ENCODE assay signal across 8 cellular contexts in the genomic region with DNA sequence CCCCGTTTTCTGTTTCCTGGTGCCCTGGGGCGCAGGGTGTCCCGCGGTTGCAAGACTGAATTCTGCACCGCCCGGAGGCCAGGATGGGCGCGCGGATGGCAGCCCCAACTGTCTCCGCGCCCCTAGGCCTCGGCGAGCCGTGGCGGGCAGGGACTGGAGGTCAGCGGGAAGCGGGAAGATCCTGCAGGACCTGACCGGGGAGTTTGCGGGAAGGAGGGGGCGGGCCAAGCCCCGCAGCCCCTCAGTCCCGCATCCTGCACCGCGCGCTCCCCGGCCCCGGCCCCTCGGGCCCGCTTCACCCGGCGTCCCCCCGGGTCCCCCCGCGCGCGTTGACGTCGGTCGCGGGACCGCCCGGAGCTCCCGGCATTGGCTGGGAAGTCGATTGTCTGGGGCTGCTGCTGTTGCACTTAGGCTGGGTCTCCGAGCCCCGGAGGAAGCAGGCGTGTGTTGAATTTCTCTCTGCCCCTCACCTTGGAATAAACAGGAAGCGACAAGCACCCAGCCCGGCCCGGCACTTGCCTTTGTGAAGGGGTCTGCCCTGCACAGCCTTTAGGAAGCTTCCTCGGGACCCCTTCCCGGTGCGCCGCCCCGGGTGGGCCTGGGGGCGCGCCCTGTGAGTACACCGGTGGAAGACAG. TPM values are rescaled to one million over a fixed set of nuclear protein-coding genes. Genes with fewer than 3 reads are reported as not detected.
DNase-seq lines count a peak whose midpoint lies in the region; ATAC-seq and TF ChIP-seq lines count a peak whose summit lies in the region.

A gene (plus strand): TSS at position 385 of the 636 bp plus-strand sequence.

- H3K27me3 ChIP-seq in PC-9 (ENCODE audit: insufficient read depth, low read depth): peaks cover 65% of the 10 kb centered on the region

- H3K4me1 ChIP-seq in PC-9 (replicated peaks; ENCODE audit: insufficient read depth): no peaks in the 10 kb centered on the region

- CTCF ChIA-PET in MCF 10A (lab: Yijun Ruan, JAX): interaction anchor here (0.6 kb wide), 1 partner anchor 313 kb away, joined by 3 read pairs; no protein-coding TSS in a partner anchor
- CTCF ChIA-PET in WTC11 (lab: Charles Lee): interaction anchor here (1.0 to 4.6 kb wide), 3 partner anchors 38 to 106 kb away, joined by 4 to 25 read pairs (median 8); no protein-coding TSS in a partner anchor
- CTCF ChIA-PET in PC-9 (lab: Charles Lee): no interaction called here

- H3F3A ChIP-seq in PC-9 (ENCODE audit: insufficient read depth, low read depth): no peaks in the 10 kb centered on the region

- H3K9me2 ChIP-seq in PC-9 (ENCODE audit: insufficient read depth): no peaks in the 10 kb centered on the region

- H3K4me3 Mint-ChIP-seq in MCF 10A (ENCODE audit: unreplicated experiment) (no peak within 1 kb of the TSS), WTC11 (peak within 1 kb of the TSS; percentile 65)
- peak within 1 kb of the TSS; percentile 80 for H3K4me3 Mint-ChIP-seq in dendritic cell treated with granulocyte-macrophage colony-stimulating factor and Interleukin-4, amounts not matched to agents 40 ng/mL and 50 ng/mL, for 4 days

- no peaks in the 10 kb centered on the region for H3K79me2 ChIP-seq in PC-9 (ENCODE audit: low read depth)

- no peak within 1 kb of the TSS for H2AFZ ChIP-seq in PC-9

- no peak within 1 kb of the TSS for H3K27ac ChIP-seq in PC-9

- no peak for TF ChIP-seq CTCF in MCF 10A (IDR thresholded peaks at IDR 0.05; ENCODE audit: unreplicated experiment)
- no peak for TF ChIP-seq CTCF in WTC11 (IDR thresholded peaks at IDR 0.05)
- TF ChIP-seq CTCF in PC-9 (conservative IDR thresholded peaks at IDR 0.05): no peak

- H3K36me3 Mint-ChIP-seq in MCF 10A (ENCODE audit: insufficient read depth, unreplicated experiment) (no peaks in the 10 kb centered on the region), WTC11 (no peaks in the 10 kb centered on the region)
- peaks cover 9% of the 10 kb centered on the region for H3K36me3 Mint-ChIP-seq in dendritic cell treated with granulocyte-macrophage colony-stimulating factor and Interleukin-4, amounts not matched to agents 40 ng/mL and 50 ng/mL, for 4 days (ENCODE audit: low read depth)

- H3K9me3 ChIP-seq in PC-9 (ENCODE audit: insufficient read depth, low read depth): no peaks in the 10 kb centered on the region

- H3K27me3 Mint-ChIP-seq in MCF 10A (ENCODE audit: insufficient read depth, unreplicated experiment): peaks cover 73% of the 10 kb centered on the region
- peaks cover 54% of the 10 kb centered on the region for H3K27me3 Mint-ChIP-seq in WTC11 (ENCODE audit: low read depth)
- peaks cover 5% of the 10 kb centered on the region for H3K27me3 Mint-ChIP-seq in dendritic cell treated with granulocyte-macrophage colony-stimulating factor and Interleukin-4, amounts not matched to agents 40 ng/mL and 50 ng/mL, for 4 days

- POLR2A ChIA-PET in MCF 10A (lab: Yijun Ruan, JAX): no interaction called here
- POLR2A ChIA-PET in WTC11 (lab: Charles Lee): no interaction called here
- POLR2A ChIA-PET in PC-9 (lab: Charles Lee; ENCODE audit: unreplicated experiment): no interaction called here

- H3K4me3 ChIP-seq in PC-9: no peak within 1 kb of the TSS

- no peaks in the 10 kb centered on the region for H4K20me1 ChIP-seq in PC-9 (ENCODE audit: insufficient read depth)

- BruUV-seq in MCF 10A (replicated peaks; lab: Mats Ljungman, UMichigan): no TSS peak
- no TSS peak for BruUV-seq in PC-9 (replicated peaks; lab: Mats Ljungman, UMichigan)

- H3K27ac Mint-ChIP-seq in MCF 10A (ENCODE audit: low read depth, unreplicated experiment): no peak within 1 kb of the TSS
- no peak within 1 kb of the TSS for H3K27ac Mint-ChIP-seq in WTC11
- peak within 1 kb of the TSS; percentile 85 for H3K27ac Mint-ChIP-seq in dendritic cell treated with granulocyte-macrophage colony-stimulating factor and Interleukin-4, amounts not matched to agents 40 ng/mL and 50 ng/mL, for 4 days

- in situ Hi-C loops in T47D (cut with HindIII; ENCODE audit: low pct_unique_long_range_greater_than_20kb, low sequenced_read_pairs): no loop called here

- peak; percentile 39 to 42 for DNase-seq in T47D (ENCODE audit: low read depth in 1 of 2, low spot score in 1 of 2)
- no peak for DNase-seq in MCF 10A (ENCODE audit: unreplicated experiment)
- no peak for DNase-seq in WTC11 (ENCODE audit: low spot score)
- peak; percentile 5 to 51 for DNase-seq in lung microvascular endothelial cell (ENCODE audit: low read depth in 2 of 2)
- DNase-seq in stimulated activated CD8-positive, alpha-beta memory T cell treated with anti-CD3 and anti-CD28 coated beads, Interleukin-2, amount 100 ng/mL, for 48 hours (ENCODE audit: low read depth in 2 of 2): peak; percentile 12 to 19
- no peak for DNase-seq in PC-9

- H3K36me3 ChIP-seq in PC-9 (ENCODE audit: low read depth): no peaks in the 10 kb centered on the region

- no peak within 1 kb of the TSS for H3K4me2 ChIP-seq in PC-9

- ATAC-seq in WTC11 (peak; percentile 10), HG03280 (IDR thresholded peaks at IDR 0.05; ENCODE audit: unreplicated experiment) (no peak)

- H3K4me1 Mint-ChIP-seq in MCF 10A (ENCODE audit: insufficient read depth, unreplicated experiment) (peaks cover 5% of the 10 kb centered on the region), WTC11 (peaks cover 40% of the 10 kb centered on the region)
- peaks cover 71% of the 10 kb centered on the region for H3K4me1 Mint-ChIP-seq in dendritic cell treated with granulocyte-macrophage colony-stimulating factor and Interleukin-4, amounts not matched to agents 40 ng/mL and 50 ng/mL, for 4 days (ENCODE audit: low read depth)

- H3K9me3 Mint-ChIP-seq in MCF 10A (ENCODE audit: unreplicated experiment): no peaks in the 10 kb centered on the region
- no peaks in the 10 kb centered on the region for H3K9me3 Mint-ChIP-seq in WTC11
- H3K9me3 Mint-ChIP-seq in dendritic cell treated with granulocyte-macrophage colony-stimulating factor and Interleukin-4, amounts not matched to agents 40 ng/mL and 50 ng/mL, for 4 days: no peaks in the 10 kb centered on the region

- intact Hi-C loops in MCF 10A (cut with micrococcal nuclease): loop anchor here (10.0 kb wide), 1 partner anchor 396 kb away; no protein-coding TSS in a partner anchor
- intact Hi-C loops in dendritic cell treated with granulocyte-macrophage colony-stimulating factor and Interleukin-4, amounts not matched to agents 40 ng/mL and 50 ng/mL, for 4 days (cut with micrococcal nuclease): loop anchor here (5.0 kb wide), 3 partner anchors 329 to 509 kb away; a partner anchor contains a TSS
- intact Hi-C loops in PC-9 (cut with micrococcal nuclease; ENCODE audit: unreplicated experiment): no loop called here

TF ChIP-seq in WTC11, 78 proteins besides CTCF, POLR2A, EP300 and RAD21:
- TF ChIP-seq ZNF423 (CRISPR knock-in tag; IDR thresholded peaks at IDR 0.05) (peak; percentile 53; the same call in 1 of the 2 replicates), GTF2I (CRISPR knock-in tag; conservative IDR thresholded peaks at IDR 0.05) (no peak), ETV6 (CRISPR knock-in tag; IDR thresholded peaks at IDR 0.05) (no peak), FOXK1 (CRISPR knock-in tag; IDR thresholded peaks at IDR 0.05) (no peak; the same call in 1 of the 2 replicates), ZNF219 (CRISPR knock-in tag; IDR thresholded peaks at IDR 0.05; ENCODE audit: borderline replicate concordance) (no peak), GRHL2 (CRISPR knock-in tag; IDR thresholded peaks at IDR 0.05; ENCODE audit: insufficient replicate concordance, severe bottlenecking) (no peak)
- TF ChIP-seq, protein P1, sequence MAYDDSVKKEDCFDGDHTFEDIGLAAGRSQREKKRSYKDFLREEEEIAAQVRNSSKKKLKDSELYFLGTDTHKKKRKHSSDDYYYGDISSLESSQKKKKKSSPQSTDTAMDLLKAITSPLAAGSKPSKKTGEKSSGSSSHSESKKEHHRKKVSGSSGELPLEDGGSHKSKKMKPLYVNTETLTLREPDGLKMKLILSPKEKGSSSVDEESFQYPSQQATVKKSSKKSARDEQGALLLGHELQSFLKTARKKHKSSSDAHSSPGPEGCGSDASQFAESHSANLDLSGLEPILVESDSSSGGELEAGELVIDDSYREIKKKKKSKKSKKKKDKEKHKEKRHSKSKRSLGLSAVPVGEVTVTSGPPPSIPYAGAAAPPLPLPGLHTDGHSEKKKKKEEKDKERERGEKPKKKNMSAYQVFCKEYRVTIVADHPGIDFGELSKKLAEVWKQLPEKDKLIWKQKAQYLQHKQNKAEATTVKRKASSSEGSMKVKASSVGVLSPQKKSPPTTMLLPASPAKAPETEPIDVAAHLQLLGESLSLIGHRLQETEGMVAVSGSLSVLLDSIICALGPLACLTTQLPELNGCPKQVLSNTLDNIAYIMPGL (CRISPR knock-in tag; IDR thresholded peaks at IDR 0.05): peak; percentile 46; the same call in 1 of the 2 replicates
- TF ChIP-seq, protein P2, sequence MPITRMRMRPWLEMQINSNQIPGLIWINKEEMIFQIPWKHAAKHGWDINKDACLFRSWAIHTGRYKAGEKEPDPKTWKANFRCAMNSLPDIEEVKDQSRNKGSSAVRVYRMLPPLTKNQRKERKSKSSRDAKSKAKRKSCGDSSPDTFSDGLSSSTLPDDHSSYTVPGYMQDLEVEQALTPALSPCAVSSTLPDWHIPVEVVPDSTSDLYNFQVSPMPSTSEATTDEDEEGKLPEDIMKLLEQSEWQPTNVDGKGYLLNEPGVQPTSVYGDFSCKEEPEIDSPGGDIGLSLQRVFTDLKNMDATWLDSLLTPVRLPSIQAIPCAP (CRISPR knock-in tag; IDR thresholded peaks at IDR 0.05): no peak

RNA-seq across cellular contexts. Expression of the gene that starts here (rescaled TPM):
- total RNA-seq in MCF 10A (2022) (not detected in 2 replicates), WTC11 (2021) (2.9 to 6.2 TPM (median 3.0 TPM) in 3 replicates), lung microvascular endothelial cell (6.3 and 22.2 TPM in 2 replicates), PC-9 (2021) (1.2 and 1.7 TPM in 2 replicates)

Comparison
In these comparisons a context has a peak if more than half of its experiments do, and no peak if none do; other contexts are left out.
1. DNase-seq: peak in T47D (2 of 2), lung microvascular endothelial cell (2 of 2) and stimulated activated CD8-positive, alpha-beta memory T cell treated with anti-CD3 and anti-CD28 coated beads, Interleukin-2, amount 100 ng/mL, for 48 hours (2 of 2); none in MCF 10A (single experiment), WTC11 (single experiment) and PC-9 (0 of 2).